16 cellular contexts compared by ENCODE assay signal in the genomic region with DNA sequence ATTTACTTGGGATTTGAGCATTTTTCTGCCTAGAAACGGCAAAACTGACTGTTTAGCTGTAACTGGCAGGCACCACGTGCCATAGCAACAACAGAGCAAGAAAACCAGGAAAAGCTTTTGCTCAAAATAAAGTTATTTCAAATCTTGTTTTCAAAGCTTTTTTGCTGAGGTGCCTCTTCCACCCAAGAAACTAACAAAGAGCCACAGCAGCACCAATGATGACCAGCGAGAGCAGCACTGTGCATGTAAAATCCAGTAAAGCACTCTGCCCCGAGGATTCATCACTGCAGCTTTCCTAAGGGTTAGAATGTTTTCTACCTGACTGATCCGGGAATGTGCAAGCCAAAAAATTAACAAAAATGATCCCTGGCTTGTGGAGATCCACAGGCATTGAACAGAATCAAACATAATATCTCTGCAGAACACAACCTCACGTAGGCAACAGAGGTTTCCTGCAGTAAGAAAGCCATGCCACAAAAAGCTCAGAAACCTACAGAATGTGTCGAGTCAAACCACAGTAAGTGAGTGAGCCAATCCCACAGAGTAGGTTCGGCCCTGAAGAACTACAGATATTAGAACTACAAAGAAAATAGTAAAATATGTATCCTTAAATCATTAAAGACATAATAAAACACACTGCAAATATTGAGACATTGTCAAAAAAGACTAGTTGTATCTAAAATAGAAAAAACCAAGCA. TPM values are rescaled to one million over a fixed set of nuclear protein-coding genes. Genes with fewer than 3 reads are reported as not detected.
DNase-seq lines count a peak whose midpoint lies in the region; ATAC-seq, FAIRE-seq and TF ChIP-seq lines count a peak whose summit lies in the region.
"Had no signal": no experiment of that assay in that cellular context is flagged by ENCODE, and none has a peak within 500 bp of the region (broad histone marks: within the 10 kb centered on the region; RNA-seq: fewer than 3 reads in every experiment).

No MANE protein-coding gene starts in this region.

- no peaks in the 10 kb centered on the region for H3K27me3 ChIP-seq in CD8-positive, alpha-beta memory T cell (ENCODE audit: insufficient read depth, low read length, poor library complexity, severe bottlenecking)
- H3K27me3 ChIP-seq in Loucy (ENCODE audit: insufficient read depth, low read length, poor library complexity, severe bottlenecking): no peaks in the 10 kb centered on the region
- H3K27me3 ChIP-seq in bronchial epithelial cell (ENCODE audit: control insufficient read depth, insufficient read depth, low read length): no peaks in the 10 kb centered on the region
- no peaks in the 10 kb centered on the region for H3K27me3 ChIP-seq in neural cell (ENCODE audit: insufficient read depth, low read depth, low read length)
- H3K27me3 ChIP-seq: adrenal gland had no signal

- DNase-seq in CD8-positive, alpha-beta memory T cell: no peak
- DNase-seq in bronchial epithelial cell (ENCODE audit: low read depth) (no peak), DMS53 (lab: John Stamatoyannopoulos, UW) (no peak), NCI-H2107 treated with DMSO at 0.1 percent for 48 hours (lab: John Stamatoyannopoulos, UW; ENCODE audit: unreplicated experiment) (no peak)
- DNase-seq: adrenal gland, Calu3, NCI-H1092, NCI-H524 treated with DMSO at 0.1 percent for 48 hours, spleen had no signal

- H4K20me1 ChIP-seq in Loucy (ENCODE audit: insufficient read depth, low read length, poor library complexity, severe bottlenecking): no peaks in the 10 kb centered on the region
- no peaks in the 10 kb centered on the region for H4K20me1 ChIP-seq in neural cell (ENCODE audit: insufficient read depth)

- no peak for ATAC-seq in SK-N-SH treated with all-trans-retinoic acid at 6 μM for 48 hours
- ATAC-seq in GM19035 (IDR thresholded peaks at IDR 0.05; ENCODE audit: unreplicated experiment): no peak
- ATAC-seq: GM12878 had no signal

- H3K9me3 Mint-ChIP-seq in CD8-positive, alpha-beta memory T cell: no peaks in the 10 kb centered on the region

- TF ChIP-seq RAD21 in neural cell (conservative IDR thresholded peaks at IDR 0.05): no peak

- H3K9me2 ChIP-seq in Loucy (replicated peaks; ENCODE audit: low read depth, low read length): no peaks in the 10 kb centered on the region
- no peaks in the 10 kb centered on the region for H3K9me2 ChIP-seq in neural cell (ENCODE audit: insufficient read depth, low read length)

- FAIRE-seq in bronchial epithelial cell (lab: Jason Lieb, UNC): no peak
- FAIRE-seq: endothelial cell of umbilical vein, GM12878 had no signal

- TF ChIP-seq CTCF in Loucy (conservative IDR thresholded peaks at IDR 0.05; ENCODE audit: low read length) (peak; percentile 50), bronchial epithelial cell (IDR thresholded peaks at IDR 0.05; ENCODE audit: insufficient read depth, low read length, severe bottlenecking) (peak; percentile 24), neural cell (IDR thresholded peaks at IDR 0.05; ENCODE audit: poor library complexity, severe bottlenecking) (peak; percentile 45)

- H3K9me3 ChIP-seq in CD8-positive, alpha-beta memory T cell (ENCODE audit: low read length): no peaks in the 10 kb centered on the region
- H3K9me3 ChIP-seq in Loucy (ENCODE audit: insufficient read depth, low read depth, low read length) (no peaks in the 10 kb centered on the region), neural cell (ENCODE audit: low read length) (no peaks in the 10 kb centered on the region)
- H3K9me3 ChIP-seq: adrenal gland, spleen had no signal

- no peak for TF ChIP-seq EP300 in neural cell (conservative IDR thresholded peaks at IDR 0.05; ENCODE audit: poor library complexity, severe bottlenecking)

- peaks cover 6 to 9% of the 10 kb centered on the region in 2 donors for H3K27me3 Mint-ChIP-seq in CD8-positive, alpha-beta memory T cell

- peaks cover 0 to 1% (median 0%) of the 10 kb centered on the region in 3 donors for H3K36me3 Mint-ChIP-seq in CD8-positive, alpha-beta memory T cell

- POLR2A ChIA-PET in CD8-positive, alpha-beta memory T cell (lab: Charles Lee): no interaction called here

- no peak overlapping the region for H3K4me3 ChIP-seq in CD8-positive, alpha-beta memory T cell (ENCODE audit: low read length)
- H3K4me3 ChIP-seq in Loucy (ENCODE audit: low read length, poor library complexity, severe bottlenecking): peak overlapping the region; percentile 56
- H3K4me3 ChIP-seq in bronchial epithelial cell (ENCODE audit: low read depth, low read length): no peak overlapping the region
- no peak overlapping the region for H3K4me3 ChIP-seq in neural cell (ENCODE audit: low read length)
- H3K4me3 ChIP-seq: adrenal gland, GM12878, spleen had no signal

- H3K9ac ChIP-seq in Loucy (ENCODE audit: low read depth, low read length, poor library complexity, severe bottlenecking) (no peak overlapping the region), neural cell (ENCODE audit: low read length) (no peak overlapping the region)

- H3K36me3 ChIP-seq in CD8-positive, alpha-beta memory T cell (ENCODE audit: insufficient read depth, low read length): no peaks in the 10 kb centered on the region
- no peaks in the 10 kb centered on the region for H3K36me3 ChIP-seq in Loucy (ENCODE audit: insufficient read depth, low read length)
- H3K36me3 ChIP-seq in bronchial epithelial cell (ENCODE audit: control insufficient read depth, insufficient read depth, low read length): no peaks in the 10 kb centered on the region
- H3K36me3 ChIP-seq in neural cell (ENCODE audit: insufficient read depth, low read length): no peaks in the 10 kb centered on the region
- H3K36me3 ChIP-seq: adrenal gland, spleen had no signal

- H2AFZ ChIP-seq in Loucy (ENCODE audit: low read length) (peak overlapping the region; percentile 81), neural cell (ENCODE audit: low read depth, low read length) (no peak overlapping the region)

- peak overlapping the region in 4 of 8 donors; percentile 3 to 56 (median 35) for H3K27ac Mint-ChIP-seq in CD8-positive, alpha-beta memory T cell

- H3K4me1 ChIP-seq in CD8-positive, alpha-beta memory T cell (ENCODE audit: insufficient read depth, low read length): peaks cover 9% of the 10 kb centered on the region
- H3K4me1 ChIP-seq in Loucy (ENCODE audit: insufficient read depth, low read length, poor library complexity, severe bottlenecking): peaks cover 42% of the 10 kb centered on the region
- H3K4me1 ChIP-seq: adrenal gland had no signal

- no peak overlapping the region for H3K27ac ChIP-seq in CD8-positive, alpha-beta memory T cell (ENCODE audit: low read depth, low read length)
- H3K27ac ChIP-seq in neural cell (ENCODE audit: low read length): no peak overlapping the region
- H3K27ac ChIP-seq: adrenal gland, spleen had no signal

- H3K4me2 ChIP-seq in Loucy (ENCODE audit: low read depth, low read length, poor library complexity, severe bottlenecking) (peak overlapping the region; percentile 54), neural cell (ENCODE audit: low read length) (no peak overlapping the region)

- peaks cover 29 to 45% (median 41%) of the 10 kb centered on the region in 3 donors for H3K4me1 Mint-ChIP-seq in CD8-positive, alpha-beta memory T cell

- 0 out of 2 replicates have a peak, but pooled peaks cover 8% of the 10 kb centered on the region for H3F3A ChIP-seq in Loucy (ENCODE audit: low read depth)
- no peaks in the 10 kb centered on the region for H3F3A ChIP-seq in neural cell (ENCODE audit: insufficient read depth, low read length, poor library complexity, severe bottlenecking)

- H3K79me2 ChIP-seq in Loucy (ENCODE audit: insufficient read depth, low read length) (no peaks in the 10 kb centered on the region), neural cell (replicated peaks; ENCODE audit: insufficient read depth, low read length) (no peaks in the 10 kb centered on the region)

- CTCF ChIA-PET in CD8-positive, alpha-beta memory T cell (lab: Charles Lee): interaction anchor here (0.7 to 2.0 kb wide), 4 partner anchors 235 to 319 kb away, joined by 3 to 7 read pairs (median 4); no protein-coding TSS in a partner anchor

- H3K4me3 Mint-ChIP-seq in CD8-positive, alpha-beta memory T cell: peak overlapping the region in 4 of 7 donors; percentile 4 to 75 (median 58)

TF ChIP-seq in SK-N-SH treated with all-trans-retinoic acid at 6 μM for 48 hours, 23 proteins besides CTCF, POLR2A, EP300 and RAD21:
- TF ChIP-seq ARNTL (CRISPR knock-in tag; IDR thresholded peaks at IDR 0.05; ENCODE audit: borderline replicate concordance, low read depth) (no peak), BACH2 (CRISPR knock-in tag; IDR thresholded peaks at IDR 0.05; ENCODE audit: borderline replicate concordance) (no peak)
- TF ChIP-seq, protein P1, sequence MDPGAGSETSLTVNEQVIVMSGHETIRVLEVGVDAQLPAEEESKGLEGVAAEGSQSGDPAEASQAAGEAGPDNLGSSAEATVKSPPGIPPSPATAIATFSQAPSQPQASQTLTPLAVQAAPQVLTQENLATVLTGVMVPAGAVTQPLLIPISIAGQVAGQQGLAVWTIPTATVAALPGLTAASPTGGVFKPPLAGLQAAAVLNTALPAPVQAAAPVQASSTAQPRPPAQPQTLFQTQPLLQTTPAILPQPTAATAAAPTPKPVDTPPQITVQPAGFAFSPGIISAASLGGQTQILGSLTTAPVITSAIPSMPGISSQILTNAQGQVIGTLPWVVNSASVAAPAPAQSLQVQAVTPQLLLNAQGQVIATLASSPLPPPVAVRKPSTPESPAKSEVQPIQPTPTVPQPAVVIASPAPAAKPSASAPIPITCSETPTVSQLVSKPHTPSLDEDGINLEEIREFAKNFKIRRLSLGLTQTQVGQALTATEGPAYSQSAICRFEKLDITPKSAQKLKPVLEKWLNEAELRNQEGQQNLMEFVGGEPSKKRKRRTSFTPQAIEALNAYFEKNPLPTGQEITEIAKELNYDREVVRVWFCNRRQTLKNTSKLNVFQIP (CRISPR knock-in tag; IDR thresholded peaks at IDR 0.05; ENCODE audit: borderline replicate concordance, low read depth): no peak
TF ChIP-seq in SK-N-SH treated with all-trans-retinoic acid at 6 μM for 48 hours: peak in this region for 0.

RNA-seq across cellular contexts. Expression of gene ULBP3, which starts 7.4 kb away (rescaled TPM):
- 1 to 10 TPM; 1.2 to 1.6 TPM for total RNA-seq in CD8-positive, alpha-beta memory T cell
- polyA plus RNA-seq in CD8-positive, alpha-beta memory T cell: 2.2 TPM
- 5.6 and 11.1 TPM in 2 replicates for total RNA-seq in bronchial epithelial cell
- 2.2 and 2.8 TPM in 2 replicates for polyA plus RNA-seq in neural cell
- polyA minus RNA-seq in neural cell: 6.8 and 10.4 TPM in 2 replicates
- total RNA-seq: GM12878 had no signal

RNA-seq across cellular contexts. Expression of gene RAET1L, which starts 51.0 kb away (rescaled TPM):
- not detected for total RNA-seq in CD8-positive, alpha-beta memory T cell
- not detected for polyA plus RNA-seq in CD8-positive, alpha-beta memory T cell
- total RNA-seq in bronchial epithelial cell: 0.79 and 20.4 TPM in 2 replicates
- not detected in 2 replicates for polyA plus RNA-seq in neural cell
- polyA minus RNA-seq in neural cell: not detected in 2 replicates
- total RNA-seq: activated CD8-positive, alpha-beta memory T cell treated with anti-CD3 and anti-CD28 coated beads for 36 hours; adrenal gland; endothelial cell of umbilical vein; GM12878; spleen had no signal
- polyA plus RNA-seq: adrenal gland, endothelial cell of umbilical vein, GM12878, spleen had no signal
